ENCODE assay signal across 1 cellular context in the genomic region with DNA sequence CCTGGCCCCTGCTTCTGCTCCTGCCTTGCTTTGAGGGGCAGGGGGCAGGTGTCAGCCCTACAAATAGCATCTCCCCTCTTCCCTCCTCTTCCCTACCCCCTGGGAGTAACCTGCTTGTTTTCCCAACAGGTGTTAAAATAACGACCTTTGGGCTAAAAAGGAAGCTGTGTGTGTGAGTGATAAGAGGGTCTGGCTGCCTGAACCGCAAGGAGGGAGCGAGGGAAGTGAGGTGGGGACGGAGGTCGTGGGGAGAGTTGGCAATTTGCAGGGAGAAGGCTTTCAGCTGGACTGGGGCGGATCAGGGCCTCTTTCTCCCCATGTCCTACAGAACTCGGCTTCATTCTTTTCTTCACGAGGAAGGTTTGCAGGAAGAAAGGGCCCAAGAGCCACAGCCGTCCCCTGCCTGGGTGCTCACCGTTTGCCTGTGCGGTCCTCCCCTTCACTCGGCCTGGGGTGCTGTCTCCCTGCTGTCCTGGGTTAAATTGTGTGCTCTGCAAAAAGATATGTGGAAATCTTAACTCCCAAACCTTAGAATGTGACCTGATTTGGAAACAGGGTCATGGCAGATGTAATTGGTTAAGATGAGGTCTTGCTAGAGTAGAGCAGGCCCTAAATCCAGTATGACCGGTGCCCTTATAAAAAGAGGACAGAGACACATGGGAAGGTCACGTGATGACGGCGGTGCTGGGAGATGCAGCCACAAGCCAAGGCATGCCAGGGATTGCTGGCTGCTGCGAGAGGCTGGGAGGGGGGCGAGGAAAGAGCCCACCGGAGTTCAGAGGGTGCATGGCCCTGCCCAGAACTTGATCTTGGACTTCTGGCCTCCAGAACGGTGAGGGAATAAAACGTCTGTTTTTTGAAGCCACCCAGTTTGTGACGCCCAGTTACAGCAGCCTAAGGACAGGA.
TF ChIP-seq lines count a peak whose summit lies in the region.

No MANE protein-coding gene starts in this region.

TF ChIP-seq in K562, 482 proteins besides CTCF, POLR2A, EP300 and RAD21 (continued from another document and continues in another):
- TF ChIP-seq, protein P1, sequence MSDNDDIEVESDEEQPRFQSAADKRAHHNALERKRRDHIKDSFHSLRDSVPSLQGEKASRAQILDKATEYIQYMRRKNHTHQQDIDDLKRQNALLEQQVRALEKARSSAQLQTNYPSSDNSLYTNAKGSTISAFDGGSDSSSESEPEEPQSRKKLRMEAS (CRISPR knock-in tag; IDR thresholded peaks at IDR 0.05) = peak; percentile 40; the same call in 1 of the 2 replicates
- TF ChIP-seq, protein P2, sequence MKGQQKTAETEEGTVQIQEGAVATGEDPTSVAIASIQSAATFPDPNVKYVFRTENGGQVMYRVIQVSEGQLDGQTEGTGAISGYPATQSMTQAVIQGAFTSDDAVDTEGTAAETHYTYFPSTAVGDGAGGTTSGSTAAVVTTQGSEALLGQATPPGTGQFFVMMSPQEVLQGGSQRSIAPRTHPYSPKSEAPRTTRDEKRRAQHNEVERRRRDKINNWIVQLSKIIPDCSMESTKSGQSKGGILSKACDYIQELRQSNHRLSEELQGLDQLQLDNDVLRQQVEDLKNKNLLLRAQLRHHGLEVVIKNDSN (CRISPR knock-in tag; IDR thresholded peaks at IDR 0.05) = peak; percentile 73
- TF ChIP-seq MAFK (IDR thresholded peaks at IDR 0.05; ENCODE audit: low read length) = no peak
- TF ChIP-seq, protein P3, sequence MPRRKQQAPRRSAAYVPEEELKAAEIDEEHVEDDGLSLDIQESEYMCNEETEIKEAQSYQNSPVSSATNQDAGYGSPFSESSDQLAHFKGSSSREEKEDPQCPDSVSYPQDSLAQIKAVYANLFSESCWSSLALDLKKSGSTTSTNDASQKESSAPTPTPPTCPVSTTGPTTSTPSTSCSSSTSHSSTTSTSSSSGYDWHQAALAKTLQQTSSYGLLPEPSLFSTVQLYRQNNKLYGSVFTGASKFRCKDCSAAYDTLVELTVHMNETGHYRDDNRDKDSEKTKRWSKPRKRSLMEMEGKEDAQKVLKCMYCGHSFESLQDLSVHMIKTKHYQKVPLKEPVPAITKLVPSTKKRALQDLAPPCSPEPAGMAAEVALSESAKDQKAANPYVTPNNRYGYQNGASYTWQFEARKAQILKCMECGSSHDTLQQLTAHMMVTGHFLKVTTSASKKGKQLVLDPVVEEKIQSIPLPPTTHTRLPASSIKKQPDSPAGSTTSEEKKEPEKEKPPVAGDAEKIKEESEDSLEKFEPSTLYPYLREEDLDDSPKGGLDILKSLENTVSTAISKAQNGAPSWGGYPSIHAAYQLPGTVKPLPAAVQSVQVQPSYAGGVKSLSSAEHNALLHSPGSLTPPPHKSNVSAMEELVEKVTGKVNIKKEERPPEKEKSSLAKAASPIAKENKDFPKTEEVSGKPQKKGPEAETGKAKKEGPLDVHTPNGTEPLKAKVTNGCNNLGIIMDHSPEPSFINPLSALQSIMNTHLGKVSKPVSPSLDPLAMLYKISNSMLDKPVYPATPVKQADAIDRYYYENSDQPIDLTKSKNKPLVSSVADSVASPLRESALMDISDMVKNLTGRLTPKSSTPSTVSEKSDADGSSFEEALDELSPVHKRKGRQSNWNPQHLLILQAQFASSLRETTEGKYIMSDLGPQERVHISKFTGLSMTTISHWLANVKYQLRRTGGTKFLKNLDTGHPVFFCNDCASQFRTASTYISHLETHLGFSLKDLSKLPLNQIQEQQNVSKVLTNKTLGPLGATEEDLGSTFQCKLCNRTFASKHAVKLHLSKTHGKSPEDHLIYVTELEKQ (CRISPR knock-in tag; IDR thresholded peaks at IDR 0.05) = no peak
- no peak for TF ChIP-seq SREBF2 (CRISPR knock-in tag; IDR thresholded peaks at IDR 0.05)
- 0 out of 2 replicates have a peak, but pooled peaks have one; percentile 37 for TF ChIP-seq SMARCE1 (IDR thresholded peaks at IDR 0.05)
- TF ChIP-seq, protein P4, sequence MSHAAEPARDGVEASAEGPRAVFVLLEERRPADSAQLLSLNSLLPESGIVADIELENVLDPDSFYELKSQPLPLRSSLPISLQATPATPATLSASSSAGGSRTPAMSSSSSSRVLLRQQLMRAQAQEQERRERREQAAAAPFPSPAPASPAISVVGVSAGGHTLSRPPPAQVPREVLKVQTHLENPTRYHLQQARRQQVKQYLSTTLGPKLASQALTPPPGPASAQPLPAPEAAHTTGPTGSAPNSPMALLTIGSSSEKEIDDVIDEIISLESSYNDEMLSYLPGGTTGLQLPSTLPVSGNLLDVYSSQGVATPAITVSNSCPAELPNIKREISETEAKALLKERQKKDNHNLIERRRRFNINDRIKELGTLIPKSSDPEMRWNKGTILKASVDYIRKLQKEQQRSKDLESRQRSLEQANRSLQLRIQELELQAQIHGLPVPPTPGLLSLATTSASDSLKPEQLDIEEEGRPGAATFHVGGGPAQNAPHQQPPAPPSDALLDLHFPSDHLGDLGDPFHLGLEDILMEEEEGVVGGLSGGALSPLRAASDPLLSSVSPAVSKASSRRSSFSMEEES (CRISPR knock-in tag; IDR thresholded peaks at IDR 0.05) = peak; percentile 72; the same call in 1 of the 2 replicates
- TF ChIP-seq SOX6 (IDR thresholded peaks at IDR 0.05) = 0 out of 2 replicates have a peak, but pooled peaks have one; percentile 20
- TF ChIP-seq ELF1 (tag; IDR thresholded peaks at IDR 0.05) = no peak
- TF ChIP-seq, protein P5, sequence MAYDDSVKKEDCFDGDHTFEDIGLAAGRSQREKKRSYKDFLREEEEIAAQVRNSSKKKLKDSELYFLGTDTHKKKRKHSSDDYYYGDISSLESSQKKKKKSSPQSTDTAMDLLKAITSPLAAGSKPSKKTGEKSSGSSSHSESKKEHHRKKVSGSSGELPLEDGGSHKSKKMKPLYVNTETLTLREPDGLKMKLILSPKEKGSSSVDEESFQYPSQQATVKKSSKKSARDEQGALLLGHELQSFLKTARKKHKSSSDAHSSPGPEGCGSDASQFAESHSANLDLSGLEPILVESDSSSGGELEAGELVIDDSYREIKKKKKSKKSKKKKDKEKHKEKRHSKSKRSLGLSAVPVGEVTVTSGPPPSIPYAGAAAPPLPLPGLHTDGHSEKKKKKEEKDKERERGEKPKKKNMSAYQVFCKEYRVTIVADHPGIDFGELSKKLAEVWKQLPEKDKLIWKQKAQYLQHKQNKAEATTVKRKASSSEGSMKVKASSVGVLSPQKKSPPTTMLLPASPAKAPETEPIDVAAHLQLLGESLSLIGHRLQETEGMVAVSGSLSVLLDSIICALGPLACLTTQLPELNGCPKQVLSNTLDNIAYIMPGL (CRISPR knock-in tag; IDR thresholded peaks at IDR 0.05) = no peak
- no peak for TF ChIP-seq KDM1A (IDR thresholded peaks at IDR 0.05)
- no peak for TF ChIP-seq JUN (IDR thresholded peaks at IDR 0.05; ENCODE audit: borderline replicate concordance, low read depth, low read length)
- TF ChIP-seq JUN (CRISPR knock-in tag; IDR thresholded peaks at IDR 0.05; ENCODE audit: borderline replicate concordance) = no peak
- TF ChIP-seq ZFP1 (CRISPR knock-in tag; IDR thresholded peaks at IDR 0.05) = no peak
- no peak for TF ChIP-seq HNRNPLL (IDR thresholded peaks at IDR 0.05; ENCODE audit: low read depth, low read length, poor library complexity, severe bottlenecking)
- TF ChIP-seq ZNF644 (tag; IDR thresholded peaks at IDR 0.05; ENCODE audit: low read depth) = no peak
- TF ChIP-seq ZEB2 (IDR thresholded peaks at IDR 0.05) = peak; percentile 86
- TF ChIP-seq ZNF79 (CRISPR knock-in tag; IDR thresholded peaks at IDR 0.05; ENCODE audit: low read depth) = no peak
- no peak for TF ChIP-seq XRCC4 (IDR thresholded peaks at IDR 0.05; ENCODE audit: extremely low read depth, insufficient read depth, insufficient read length)
- TF ChIP-seq, protein P6, sequence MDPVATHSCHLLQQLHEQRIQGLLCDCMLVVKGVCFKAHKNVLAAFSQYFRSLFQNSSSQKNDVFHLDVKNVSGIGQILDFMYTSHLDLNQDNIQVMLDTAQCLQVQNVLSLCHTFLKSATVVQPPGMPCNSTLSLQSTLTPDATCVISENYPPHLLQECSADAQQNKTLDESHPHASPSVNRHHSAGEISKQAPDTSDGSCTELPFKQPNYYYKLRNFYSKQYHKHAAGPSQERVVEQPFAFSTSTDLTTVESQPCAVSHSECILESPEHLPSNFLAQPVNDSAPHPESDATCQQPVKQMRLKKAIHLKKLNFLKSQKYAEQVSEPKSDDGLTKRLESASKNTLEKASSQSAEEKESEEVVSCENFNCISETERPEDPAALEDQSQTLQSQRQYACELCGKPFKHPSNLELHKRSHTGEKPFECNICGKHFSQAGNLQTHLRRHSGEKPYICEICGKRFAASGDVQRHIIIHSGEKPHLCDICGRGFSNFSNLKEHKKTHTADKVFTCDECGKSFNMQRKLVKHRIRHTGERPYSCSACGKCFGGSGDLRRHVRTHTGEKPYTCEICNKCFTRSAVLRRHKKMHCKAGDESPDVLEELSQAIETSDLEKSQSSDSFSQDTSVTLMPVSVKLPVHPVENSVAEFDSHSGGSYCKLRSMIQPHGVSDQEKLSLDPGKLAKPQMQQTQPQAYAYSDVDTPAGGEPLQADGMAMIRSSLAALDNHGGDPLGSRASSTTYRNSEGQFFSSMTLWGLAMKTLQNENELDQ (CRISPR knock-in tag; IDR thresholded peaks at IDR 0.05; ENCODE audit: borderline replicate concordance) = no peak
- TF ChIP-seq, protein P7, sequence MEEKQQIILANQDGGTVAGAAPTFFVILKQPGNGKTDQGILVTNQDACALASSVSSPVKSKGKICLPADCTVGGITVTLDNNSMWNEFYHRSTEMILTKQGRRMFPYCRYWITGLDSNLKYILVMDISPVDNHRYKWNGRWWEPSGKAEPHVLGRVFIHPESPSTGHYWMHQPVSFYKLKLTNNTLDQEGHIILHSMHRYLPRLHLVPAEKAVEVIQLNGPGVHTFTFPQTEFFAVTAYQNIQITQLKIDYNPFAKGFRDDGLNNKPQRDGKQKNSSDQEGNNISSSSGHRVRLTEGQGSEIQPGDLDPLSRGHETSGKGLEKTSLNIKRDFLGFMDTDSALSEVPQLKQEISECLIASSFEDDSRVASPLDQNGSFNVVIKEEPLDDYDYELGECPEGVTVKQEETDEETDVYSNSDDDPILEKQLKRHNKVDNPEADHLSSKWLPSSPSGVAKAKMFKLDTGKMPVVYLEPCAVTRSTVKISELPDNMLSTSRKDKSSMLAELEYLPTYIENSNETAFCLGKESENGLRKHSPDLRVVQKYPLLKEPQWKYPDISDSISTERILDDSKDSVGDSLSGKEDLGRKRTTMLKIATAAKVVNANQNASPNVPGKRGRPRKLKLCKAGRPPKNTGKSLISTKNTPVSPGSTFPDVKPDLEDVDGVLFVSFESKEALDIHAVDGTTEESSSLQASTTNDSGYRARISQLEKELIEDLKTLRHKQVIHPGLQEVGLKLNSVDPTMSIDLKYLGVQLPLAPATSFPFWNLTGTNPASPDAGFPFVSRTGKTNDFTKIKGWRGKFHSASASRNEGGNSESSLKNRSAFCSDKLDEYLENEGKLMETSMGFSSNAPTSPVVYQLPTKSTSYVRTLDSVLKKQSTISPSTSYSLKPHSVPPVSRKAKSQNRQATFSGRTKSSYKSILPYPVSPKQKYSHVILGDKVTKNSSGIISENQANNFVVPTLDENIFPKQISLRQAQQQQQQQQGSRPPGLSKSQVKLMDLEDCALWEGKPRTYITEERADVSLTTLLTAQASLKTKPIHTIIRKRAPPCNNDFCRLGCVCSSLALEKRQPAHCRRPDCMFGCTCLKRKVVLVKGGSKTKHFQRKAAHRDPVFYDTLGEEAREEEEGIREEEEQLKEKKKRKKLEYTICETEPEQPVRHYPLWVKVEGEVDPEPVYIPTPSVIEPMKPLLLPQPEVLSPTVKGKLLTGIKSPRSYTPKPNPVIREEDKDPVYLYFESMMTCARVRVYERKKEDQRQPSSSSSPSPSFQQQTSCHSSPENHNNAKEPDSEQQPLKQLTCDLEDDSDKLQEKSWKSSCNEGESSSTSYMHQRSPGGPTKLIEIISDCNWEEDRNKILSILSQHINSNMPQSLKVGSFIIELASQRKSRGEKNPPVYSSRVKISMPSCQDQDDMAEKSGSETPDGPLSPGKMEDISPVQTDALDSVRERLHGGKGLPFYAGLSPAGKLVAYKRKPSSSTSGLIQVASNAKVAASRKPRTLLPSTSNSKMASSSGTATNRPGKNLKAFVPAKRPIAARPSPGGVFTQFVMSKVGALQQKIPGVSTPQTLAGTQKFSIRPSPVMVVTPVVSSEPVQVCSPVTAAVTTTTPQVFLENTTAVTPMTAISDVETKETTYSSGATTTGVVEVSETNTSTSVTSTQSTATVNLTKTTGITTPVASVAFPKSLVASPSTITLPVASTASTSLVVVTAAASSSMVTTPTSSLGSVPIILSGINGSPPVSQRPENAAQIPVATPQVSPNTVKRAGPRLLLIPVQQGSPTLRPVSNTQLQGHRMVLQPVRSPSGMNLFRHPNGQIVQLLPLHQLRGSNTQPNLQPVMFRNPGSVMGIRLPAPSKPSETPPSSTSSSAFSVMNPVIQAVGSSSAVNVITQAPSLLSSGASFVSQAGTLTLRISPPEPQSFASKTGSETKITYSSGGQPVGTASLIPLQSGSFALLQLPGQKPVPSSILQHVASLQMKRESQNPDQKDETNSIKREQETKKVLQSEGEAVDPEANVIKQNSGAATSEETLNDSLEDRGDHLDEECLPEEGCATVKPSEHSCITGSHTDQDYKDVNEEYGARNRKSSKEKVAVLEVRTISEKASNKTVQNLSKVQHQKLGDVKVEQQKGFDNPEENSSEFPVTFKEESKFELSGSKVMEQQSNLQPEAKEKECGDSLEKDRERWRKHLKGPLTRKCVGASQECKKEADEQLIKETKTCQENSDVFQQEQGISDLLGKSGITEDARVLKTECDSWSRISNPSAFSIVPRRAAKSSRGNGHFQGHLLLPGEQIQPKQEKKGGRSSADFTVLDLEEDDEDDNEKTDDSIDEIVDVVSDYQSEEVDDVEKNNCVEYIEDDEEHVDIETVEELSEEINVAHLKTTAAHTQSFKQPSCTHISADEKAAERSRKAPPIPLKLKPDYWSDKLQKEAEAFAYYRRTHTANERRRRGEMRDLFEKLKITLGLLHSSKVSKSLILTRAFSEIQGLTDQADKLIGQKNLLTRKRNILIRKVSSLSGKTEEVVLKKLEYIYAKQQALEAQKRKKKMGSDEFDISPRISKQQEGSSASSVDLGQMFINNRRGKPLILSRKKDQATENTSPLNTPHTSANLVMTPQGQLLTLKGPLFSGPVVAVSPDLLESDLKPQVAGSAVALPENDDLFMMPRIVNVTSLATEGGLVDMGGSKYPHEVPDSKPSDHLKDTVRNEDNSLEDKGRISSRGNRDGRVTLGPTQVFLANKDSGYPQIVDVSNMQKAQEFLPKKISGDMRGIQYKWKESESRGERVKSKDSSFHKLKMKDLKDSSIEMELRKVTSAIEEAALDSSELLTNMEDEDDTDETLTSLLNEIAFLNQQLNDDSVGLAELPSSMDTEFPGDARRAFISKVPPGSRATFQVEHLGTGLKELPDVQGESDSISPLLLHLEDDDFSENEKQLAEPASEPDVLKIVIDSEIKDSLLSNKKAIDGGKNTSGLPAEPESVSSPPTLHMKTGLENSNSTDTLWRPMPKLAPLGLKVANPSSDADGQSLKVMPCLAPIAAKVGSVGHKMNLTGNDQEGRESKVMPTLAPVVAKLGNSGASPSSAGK (IDR thresholded peaks at IDR 0.05) = 0 out of 2 replicates have a peak, but pooled peaks have one; percentile 19
- TF ChIP-seq TAL1 (IDR thresholded peaks at IDR 0.05) = peak; percentile 67
- no peak for TF ChIP-seq ZNF253 (CRISPR knock-in tag; conservative IDR thresholded peaks at IDR 0.05)
- TF ChIP-seq KDM4B (IDR thresholded peaks at IDR 0.05; ENCODE audit: borderline replicate concordance in 2 of 2, low read depth in 1 of 2) = no peak; a peak in 1 of 4 replicates
- TF ChIP-seq CBX3 (IDR thresholded peaks at IDR 0.05; ENCODE audit: borderline replicate concordance in 1 of 2, low read length in 2 of 2) = 0 out of 3 replicates have a peak, but pooled peaks of 1 of the 2 experiments have one; percentile 2
- TF ChIP-seq MAFG (tag; conservative IDR thresholded peaks at IDR 0.05) = no peak
- no peak for TF ChIP-seq YBX1 (IDR thresholded peaks at IDR 0.05)
- TF ChIP-seq FUS (optimal IDR thresholded peaks at IDR 0.05; ENCODE audit: low read depth, low read length) = no peak
- TF ChIP-seq ZNF551 (CRISPR knock-in tag; IDR thresholded peaks at IDR 0.05) = no peak
- TF ChIP-seq DMBX1 (CRISPR knock-in tag; IDR thresholded peaks at IDR 0.05; ENCODE audit: borderline replicate concordance) = no peak
- TF ChIP-seq CREM (IDR thresholded peaks at IDR 0.05; ENCODE audit: low read depth) = no peak
- TF ChIP-seq TRIM24 (IDR thresholded peaks at IDR 0.05) = peak in 1 of 2 experiments; percentile 36; a peak in 1 of 4 replicates
- 0 out of 2 replicates have a peak, but pooled peaks have one; percentile 17 for TF ChIP-seq L3MBTL2 (IDR thresholded peaks at IDR 0.05)
